ENCODE assay signal across 13 cellular contexts in genomic region chr5:76608833-76609232, GRCh38. TPM values are rescaled to one million over a fixed set of nuclear protein-coding genes. Genes with fewer than 3 reads are reported as not detected.
A peak's percentile ranks its signal among the peaks of the same experiment; 100 is the strongest.
DNase-seq lines count a peak whose midpoint lies in the region; ATAC-seq lines count a peak whose summit lies in the region.
"Had no signal": no experiment of that assay in that cellular context is flagged by ENCODE, and none has a peak within 500 bp of the region (broad histone marks: within the 10 kb centered on the region; RNA-seq: fewer than 3 reads in every experiment).

No MANE protein-coding gene starts in this region.

- H4K8ac ChIP-seq in mesendoderm (ENCODE audit: low read depth, low read length), result no peak overlapping the region

- H3K4me3 ChIP-seq in mesendoderm (ENCODE audit: low read length), result no peak overlapping the region
- H3K4me3 ChIP-seq: esophagus muscularis mucosa, lower lobe of right lung had no signal

- no peak overlapping the region for H3K18ac ChIP-seq in mesendoderm (ENCODE audit: low read length)

- no peak overlapping the region for H3K23ac ChIP-seq in mesendoderm (ENCODE audit: low read length)

- H3K4me2 ChIP-seq in mesendoderm (ENCODE audit: low read length), result no peak overlapping the region

- DNase-seq in EH (ENCODE audit: low read depth) (peak; percentile 47), astrocyte of the hippocampus (ENCODE audit: low read depth, low spot score) (peak; percentile 25), mesendoderm (peak; percentile 30), epidermal melanocyte (ENCODE audit: insufficient read length, low spot score) (no peak), NCI-H510A treated with DMSO at 0.1 percent for 48 hours (lab: John Stamatoyannopoulos, UW) (no peak), NCI-H774 (lab: John Stamatoyannopoulos, UW) (no peak)
- DNase-seq: activated naive CD4-positive, alpha-beta T cell treated with anti-CD3 and anti-CD28 coated beads, Interleukin-2, amount 50 U/mL, for 16 hours; DMS 273 treated with DMSO at 0.1 percent for 48 hours; lower lobe of right lung; NCI-H2171 treated with DMSO at 0.1 percent for 48 hours had no signal

- H2BK120ac ChIP-seq in mesendoderm (ENCODE audit: low read depth, low read length), result no peak overlapping the region

- ATAC-seq in HG03439 (IDR thresholded peaks at IDR 0.05; ENCODE audit: unreplicated experiment), result peak; percentile 42
- ATAC-seq in HG02852 (IDR thresholded peaks at IDR 0.05; ENCODE audit: unreplicated experiment), result no peak

- no peak overlapping the region for H3K9ac ChIP-seq in mesendoderm (ENCODE audit: low read length)

- no peak overlapping the region for H3K27ac ChIP-seq in mesendoderm (ENCODE audit: low read depth, low read length)
- H3K27ac ChIP-seq: esophagus muscularis mucosa, lower lobe of right lung had no signal

- H3K79me1 ChIP-seq in mesendoderm (ENCODE audit: low read length), result no peaks in the 10 kb centered on the region

- H2BK5ac ChIP-seq in mesendoderm (ENCODE audit: low read length), result no peak overlapping the region

- H3K36me3 ChIP-seq in mesendoderm (ENCODE audit: control insufficient read depth, insufficient read depth, low read length), result no peaks in the 10 kb centered on the region
- H3K36me3 ChIP-seq: esophagus muscularis mucosa had no signal

- no peaks in the 10 kb centered on the region for H3K79me2 ChIP-seq in mesendoderm (ENCODE audit: control insufficient read depth, insufficient read depth, low read length)

- H4K5ac ChIP-seq in mesendoderm (ENCODE audit: low read length), result no peak overlapping the region

- no peaks in the 10 kb centered on the region for H3K4me1 ChIP-seq in mesendoderm (ENCODE audit: control insufficient read depth, low read depth, low read length)

- H3K4ac ChIP-seq in mesendoderm (ENCODE audit: low read depth, low read length), result no peak overlapping the region

- H3K27me3 ChIP-seq in mesendoderm (ENCODE audit: insufficient read depth, low read length, poor library complexity), result no peaks in the 10 kb centered on the region
- H3K27me3 ChIP-seq: esophagus muscularis mucosa had no signal

- no peak overlapping the region for H3K56ac ChIP-seq in mesendoderm (ENCODE audit: low read length)

- WGBS in mesendoderm (ENCODE audit: extremely low coverage, insufficient coverage, low lambda C conversion rate), result no CpG with 5 or more reads among the region's 4 CpGs

- no peak overlapping the region for H2BK15ac ChIP-seq in mesendoderm (replicated peaks; ENCODE audit: low read depth)

- no peak overlapping the region for H2AK5ac ChIP-seq in mesendoderm (ENCODE audit: low read length)

RNA-seq across cellular contexts. Expression of gene F2RL2, which starts 14.4 kb away (rescaled TPM):
- polyA plus RNA-seq in mesendoderm (2013, experiment 1 of 2), result 1.1 TPM
- polyA plus RNA-seq in mesendoderm (2013, experiment 2 of 2), result 1.1 TPM

Comparison
In these comparisons a context has a peak if more than half of its experiments do, and no peak if none do; other contexts are left out.
1. DNase-seq: peak in EH (single experiment), astrocyte of the hippocampus (single experiment) and mesendoderm (single experiment); none in epidermal melanocyte (single experiment), NCI-H510A treated with DMSO at 0.1 percent for 48 hours (single experiment) and NCI-H774 (single experiment).